Comparison of ENCODE assay signal across 1 cellular context in the genomic region with DNA sequence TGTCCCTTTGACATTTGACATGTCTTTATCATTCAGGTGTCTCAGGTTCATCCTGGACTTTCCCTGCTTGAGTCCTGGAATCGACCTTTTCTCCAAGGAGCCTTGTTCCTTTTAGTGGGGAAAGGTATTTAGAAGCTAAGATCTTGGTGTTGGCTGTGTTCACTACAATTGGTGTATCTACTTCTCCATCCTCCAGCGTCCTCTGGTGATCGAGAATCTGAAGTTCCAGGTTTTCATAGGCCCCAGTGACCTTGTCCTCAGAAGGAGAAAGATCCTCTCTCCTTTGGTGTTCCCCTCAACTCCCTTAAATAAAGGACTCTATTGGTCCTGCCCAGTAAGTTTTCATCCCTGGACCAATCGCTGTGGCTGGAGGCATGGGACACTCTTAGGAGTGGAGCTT.
A peak's percentile ranks its signal among the peaks of the same experiment; 100 is the strongest.
TF ChIP-seq lines count a peak whose summit lies in the region.

No MANE protein-coding gene starts in this region.

TF ChIP-seq in HepG2, 621 proteins besides CTCF, POLR2A, EP300 and RAD21:
- TF ChIP-seq NFE2L1 (CRISPR knock-in tag; IDR thresholded peaks at IDR 0.05; ENCODE audit: borderline replicate concordance) (no peak), ZNF205 (CRISPR knock-in tag; IDR thresholded peaks at IDR 0.05) (no peak), ZNF335 (CRISPR knock-in tag; IDR thresholded peaks at IDR 0.05) (no peak), ZNF550 (CRISPR knock-in tag; IDR thresholded peaks at IDR 0.05; ENCODE audit: borderline replicate concordance) (no peak), STAG1 (CRISPR knock-in tag; IDR thresholded peaks at IDR 0.05) (peak; percentile 71)
- TF ChIP-seq, protein P1, sequence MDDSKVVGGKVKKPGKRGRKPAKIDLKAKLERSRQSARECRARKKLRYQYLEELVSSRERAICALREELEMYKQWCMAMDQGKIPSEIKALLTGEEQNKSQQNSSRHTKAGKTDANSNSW (CRISPR knock-in tag; IDR thresholded peaks at IDR 0.05; ENCODE audit: borderline replicate concordance): no peak
TF ChIP-seq in HepG2: peak in this region for 1.
